25 cellular contexts compared by ENCODE assay signal in genomic region chr3:49636883-49637609, GRCh38. TPM values are rescaled to one million over a fixed set of nuclear protein-coding genes. Genes with fewer than 3 reads are reported as not detected.
DNase-seq lines count a peak whose midpoint lies in the region; ATAC-seq and TF ChIP-seq lines count a peak whose summit lies in the region.
"Had no signal": no experiment of that assay in that cellular context is flagged by ENCODE, and none has a peak within 500 bp of the region (broad histone marks: within the 10 kb centered on the region; RNA-seq: fewer than 3 reads in every experiment).

No MANE protein-coding gene starts in this region.

- POLR2A ChIA-PET in RWPE1 (lab: Yijun Ruan, JAX; ENCODE audit: low non-redundant PET), result no interaction called here

- H3K27ac ChIP-seq in RWPE1, result peak overlapping the region; percentile 97
- H3K27ac ChIP-seq in epithelial cell of prostate, result peak overlapping the region; percentile 67
- no peak overlapping the region for H3K27ac ChIP-seq in tibial nerve
- H3K27ac ChIP-seq: parathyroid adenoma had no signal

- DNase-seq in activated naive CD8-positive, alpha-beta T cell treated with anti-CD3 and anti-CD28 coated beads, Interleukin-2, amount 50 U/mL, for 24 hours, result no peak
- no peak for DNase-seq in activated naive CD8-positive, alpha-beta T cell treated with anti-CD3 and anti-CD28 coated beads for 36 hours
- DNase-seq in RWPE1 (ENCODE audit: low spot score), result peak; percentile 54
- peak; percentile 51 for DNase-seq in epithelial cell of prostate (ENCODE audit: low read depth, low spot score)
- DNase-seq in stimulated activated effector memory CD8-positive, alpha-beta T cell treated with anti-CD3 and anti-CD28 coated beads, Interleukin-12 subunit alpha, Interleukin-12 subunit beta, amount 100 ng/mL, for 72 hours (ENCODE audit: low spot score in 2 of 2), result no peak
- no peak for DNase-seq in foreskin fibroblast
- DNase-seq in tibial nerve (ENCODE audit: low spot score in 2 of 2), result no peak
- DNase-seq: activated gamma-delta T cell; CD4-positive, alpha-beta memory T cell; DMS153; effector CD8-positive, alpha-beta T cell; KBM-7; left cardiac atrium; naive thymus-derived CD8-positive, alpha-beta T cell; NCI-H1048; NCI-H1930; NCI-H2227 treated with DMSO at 0.1 percent for 48 hours; NCI-H82 had no signal

- no peak for TF ChIP-seq POLR2A in tibial nerve (IDR thresholded peaks at IDR 0.05)

- H3K9me3 ChIP-seq in tibial nerve, result peaks cover 0 to under 1% (median 0%) of the 10 kb centered on the region in 4 donors
- H3K9me3 ChIP-seq: HAP-1 had no signal

- peak; percentile 31 for ATAC-seq in activated naive CD8-positive, alpha-beta T cell treated with anti-CD3 and anti-CD28 coated beads, Interleukin-2, amount 50 U/mL, for 24 hours
- ATAC-seq in stimulated activated effector memory CD8-positive, alpha-beta T cell treated with anti-CD3 and anti-CD28 coated beads, Interleukin-12 subunit alpha, Interleukin-12 subunit beta, amount 100 ng/mL, for 72 hours, result peak; percentile 73
- ATAC-seq in GM18511 (IDR thresholded peaks at IDR 0.05; ENCODE audit: unreplicated experiment), result no peak
- ATAC-seq: left cardiac atrium; naive thymus-derived CD8-positive, alpha-beta T cell; Panc1; WTC11 had no signal

- H3K4me1 ChIP-seq in tibial nerve, result no peaks in the 10 kb centered on the region
- H3K4me1 ChIP-seq: HAP-1, parathyroid adenoma had no signal

- H3K27ac Mint-ChIP-seq in activated naive CD8-positive, alpha-beta T cell treated with anti-CD3 and anti-CD28 coated beads, Interleukin-2, amount 50 U/mL, for 24 hours, result no peak overlapping the region
- no peak overlapping the region for H3K27ac Mint-ChIP-seq in activated naive CD8-positive, alpha-beta T cell treated with anti-CD3 and anti-CD28 coated beads for 36 hours
- peak overlapping the region; percentile 65 for H3K27ac Mint-ChIP-seq in stimulated activated effector memory CD8-positive, alpha-beta T cell treated with anti-CD3 and anti-CD28 coated beads, Interleukin-12 subunit alpha, Interleukin-12 subunit beta, amount 100 ng/mL, for 72 hours
- H3K27ac Mint-ChIP-seq: naive thymus-derived CD8-positive, alpha-beta T cell; stimulated activated naive CD8-positive, alpha-beta T cell treated with anti-CD3 and anti-CD28 coated beads, Interleukin-15, Interleukin-2, amounts not matched to agents 100 ng/mL and 50 ng/mL, for 24 hours; type B pancreatic cell; WTC11 had no signal

- TF ChIP-seq EP300 in tibial nerve (IDR thresholded peaks at IDR 0.05), result no peak

- no peaks in the 10 kb centered on the region for H3K36me3 Mint-ChIP-seq in activated naive CD8-positive, alpha-beta T cell treated with anti-CD3 and anti-CD28 coated beads, Interleukin-2, amount 50 U/mL, for 24 hours (ENCODE audit: low read depth)
- no peaks in the 10 kb centered on the region for H3K36me3 Mint-ChIP-seq in activated naive CD8-positive, alpha-beta T cell treated with anti-CD3 and anti-CD28 coated beads for 36 hours
- H3K36me3 Mint-ChIP-seq in stimulated activated effector memory CD8-positive, alpha-beta T cell treated with anti-CD3 and anti-CD28 coated beads, Interleukin-12 subunit alpha, Interleukin-12 subunit beta, amount 100 ng/mL, for 72 hours, result no peaks in the 10 kb centered on the region
- H3K36me3 Mint-ChIP-seq: CD4-positive, alpha-beta memory T cell; naive thymus-derived CD8-positive, alpha-beta T cell; type B pancreatic cell; WTC11 had no signal

- H3K4me3 ChIP-seq in foreskin fibroblast (ENCODE audit: low read depth in 1 of 2, low read length in 2 of 2), result no peak overlapping the region
- no peak overlapping the region for H3K4me3 ChIP-seq in tibial nerve
- H3K4me3 ChIP-seq: HAP-1 had no signal

- CTCF ChIA-PET in RWPE1 (lab: Yijun Ruan, JAX), result interaction anchor here (0.6 kb wide), 1 partner anchor 392 kb away, joined by 3 read pairs; no protein-coding TSS in a partner anchor

- H3K9me3 Mint-ChIP-seq in activated naive CD8-positive, alpha-beta T cell treated with anti-CD3 and anti-CD28 coated beads, Interleukin-2, amount 50 U/mL, for 24 hours, result no peaks in the 10 kb centered on the region
- H3K9me3 Mint-ChIP-seq in activated naive CD8-positive, alpha-beta T cell treated with anti-CD3 and anti-CD28 coated beads for 36 hours, result no peaks in the 10 kb centered on the region
- H3K9me3 Mint-ChIP-seq in stimulated activated effector memory CD8-positive, alpha-beta T cell treated with anti-CD3 and anti-CD28 coated beads, Interleukin-12 subunit alpha, Interleukin-12 subunit beta, amount 100 ng/mL, for 72 hours, result no peaks in the 10 kb centered on the region
- H3K9me3 Mint-ChIP-seq: naive thymus-derived CD8-positive, alpha-beta T cell; stimulated activated naive CD8-positive, alpha-beta T cell treated with anti-CD3 and anti-CD28 coated beads, Interleukin-15, Interleukin-2, amounts not matched to agents 100 ng/mL and 50 ng/mL, for 24 hours; type B pancreatic cell had no signal

- peaks cover under 1% of the 10 kb centered on the region for H3K27me3 Mint-ChIP-seq in activated naive CD8-positive, alpha-beta T cell treated with anti-CD3 and anti-CD28 coated beads, Interleukin-2, amount 50 U/mL, for 24 hours
- peaks cover 3% of the 10 kb centered on the region for H3K27me3 Mint-ChIP-seq in activated naive CD8-positive, alpha-beta T cell treated with anti-CD3 and anti-CD28 coated beads for 36 hours
- H3K27me3 Mint-ChIP-seq: naive thymus-derived CD8-positive, alpha-beta T cell; stimulated activated naive CD8-positive, alpha-beta T cell treated with anti-CD3 and anti-CD28 coated beads, Interleukin-15, Interleukin-2, amounts not matched to agents 100 ng/mL and 50 ng/mL, for 24 hours had no signal

- H3K27me3 ChIP-seq in tibial nerve, result no peaks in the 10 kb centered on the region

- no peaks in the 10 kb centered on the region for H3K36me3 ChIP-seq in tibial nerve
- H3K36me3 ChIP-seq: HAP-1 had no signal

- no peak overlapping the region for H3K4me3 Mint-ChIP-seq in activated naive CD8-positive, alpha-beta T cell treated with anti-CD3 and anti-CD28 coated beads, Interleukin-2, amount 50 U/mL, for 24 hours
- no peak overlapping the region for H3K4me3 Mint-ChIP-seq in activated naive CD8-positive, alpha-beta T cell treated with anti-CD3 and anti-CD28 coated beads for 36 hours
- H3K4me3 Mint-ChIP-seq in stimulated activated effector memory CD8-positive, alpha-beta T cell treated with anti-CD3 and anti-CD28 coated beads, Interleukin-12 subunit alpha, Interleukin-12 subunit beta, amount 100 ng/mL, for 72 hours, result no peak overlapping the region
- H3K4me3 Mint-ChIP-seq: CD4-positive, alpha-beta memory T cell; naive thymus-derived CD8-positive, alpha-beta T cell; stimulated activated naive CD8-positive, alpha-beta T cell treated with anti-CD3 and anti-CD28 coated beads, Interleukin-15, Interleukin-2, amounts not matched to agents 100 ng/mL and 50 ng/mL, for 24 hours; type B pancreatic cell; WTC11 had no signal

- WGBS in tibial nerve, 2 donors, result 56 to 67% methylated on average over 7 of the region's 7 CpGs

- H3K4me1 Mint-ChIP-seq in activated naive CD8-positive, alpha-beta T cell treated with anti-CD3 and anti-CD28 coated beads, Interleukin-2, amount 50 U/mL, for 24 hours, result no peaks in the 10 kb centered on the region
- H3K4me1 Mint-ChIP-seq in activated naive CD8-positive, alpha-beta T cell treated with anti-CD3 and anti-CD28 coated beads for 36 hours, result peaks cover 2% of the 10 kb centered on the region
- peaks cover 5% of the 10 kb centered on the region for H3K4me1 Mint-ChIP-seq in stimulated activated effector memory CD8-positive, alpha-beta T cell treated with anti-CD3 and anti-CD28 coated beads, Interleukin-12 subunit alpha, Interleukin-12 subunit beta, amount 100 ng/mL, for 72 hours
- H3K4me1 Mint-ChIP-seq: naive thymus-derived CD8-positive, alpha-beta T cell; WTC11 had no signal

- TF ChIP-seq CTCF in RWPE1 (conservative IDR thresholded peaks at IDR 0.05; ENCODE audit: low read depth), result no peak
- TF ChIP-seq CTCF in foreskin fibroblast (IDR thresholded peaks at IDR 0.05; ENCODE audit: low read depth, low read length), result no peak
- no peak for TF ChIP-seq CTCF in tibial nerve (IDR thresholded peaks at IDR 0.05)

RNA-seq across cellular contexts. Expression of gene APEH, which starts 37.1 kb away (rescaled TPM):
- total RNA-seq in activated naive CD8-positive, alpha-beta T cell treated with anti-CD3 and anti-CD28 coated beads for 36 hours, result 100 to 1,000 TPM; 173 to 189 TPM
- 10 to 100 TPM; 64.0 to 77.7 (median 65.8) TPM for total RNA-seq in tibial nerve

RNA-seq across cellular contexts. Expression of gene MST1, which starts 52.2 kb away (rescaled TPM):
- 1 to 10 TPM; 6.7 to 8.4 TPM for total RNA-seq in activated naive CD8-positive, alpha-beta T cell treated with anti-CD3 and anti-CD28 coated beads for 36 hours
- 10 to 100 TPM; 11.7 to 23.7 (median 17.0) TPM for total RNA-seq in tibial nerve

RNA-seq across cellular contexts. Expression of gene RNF123, which starts 52.3 kb away (rescaled TPM):
- 10 to 100 TPM; 32.4 to 35.5 TPM for total RNA-seq in activated naive CD8-positive, alpha-beta T cell treated with anti-CD3 and anti-CD28 coated beads for 36 hours
- total RNA-seq in tibial nerve, result 10 to 100 TPM; 32.9 to 64.7 (median 39.1) TPM

Comparison
In these comparisons a context has a peak if more than half of its experiments do, and no peak if none do; other contexts are left out.
1. DNase-seq: peak in RWPE1 (single experiment) and epithelial cell of prostate (single experiment); none in activated naive CD8-positive, alpha-beta T cell treated with anti-CD3 and anti-CD28 coated beads, Interleukin-2, amount 50 U/mL, for 24 hours (single experiment), activated naive CD8-positive, alpha-beta T cell treated with anti-CD3 and anti-CD28 coated beads for 36 hours (single experiment), stimulated activated effector memory CD8-positive, alpha-beta T cell treated with anti-CD3 and anti-CD28 coated beads, Interleukin-12 subunit alpha, Interleukin-12 subunit beta, amount 100 ng/mL, for 72 hours (0 of 2), foreskin fibroblast (0 of 2) and tibial nerve (0 of 2).
2. H3K27ac ChIP-seq: peak in RWPE1 (single experiment) and epithelial cell of prostate (single experiment); none in tibial nerve (0 of 4).